24 cellular contexts compared by ENCODE assay signal in genomic region chr2:98522854-98523253, GRCh38.
"Had no signal": no experiment of that assay in that cellular context is flagged by ENCODE, and none has a peak within 500 bp of the region (broad histone marks: within the 10 kb centered on the region; RNA-seq: fewer than 3 reads in every experiment).

No MANE protein-coding gene starts in this region.

- H3K4me1 ChIP-seq: breast epithelium, colonic mucosa, pancreas, psoas muscle had no signal

- H3K27me3 Mint-ChIP-seq: activated naive CD4-positive, alpha-beta T cell treated with anti-CD3 and anti-CD28 coated beads, Interleukin-2, amount 50 U/mL, for 24 hours; central memory CD8-positive, alpha-beta T cell; T-cell had no signal

- H3K27me3 ChIP-seq: breast epithelium, colonic mucosa, pancreas, thyroid gland had no signal

- ATAC-seq: activated CD8-positive, alpha-beta T cell treated with anti-CD3 and anti-CD28 coated beads, Interleukin-2, amount 10 ng/mL, durations not matched to agents 7 days and 5 days; esophagus mucosa; left colon; lower lobe of right lung; psoas muscle; right cardiac atrium; stimulated activated naive CD8-positive, alpha-beta T cell treated with anti-CD3 and anti-CD28 coated beads, Interleukin-15, Interleukin-2, amounts not matched to agents 100 U/mL and 50 U/mL, for 24 hours; T-cell had no signal

- DNase-seq: activated CD4-positive, alpha-beta T cell treated with anti-CD3 and anti-CD28 coated beads, Interleukin-2, amount 50 U/mL, for 1 hour; activated CD4-positive, CD25-positive, alpha-beta regulatory T cell treated with anti-CD3 and anti-CD28 coated beads, Interleukin-2, amount 50 U/mL, for 72 hours; activated CD8-positive, alpha-beta T cell treated with anti-CD3 and anti-CD28 coated beads, Interleukin-2, amount 10 ng/mL, durations not matched to agents 7 days and 5 days; activated gamma-delta T cell treated with Interleukin-2 at 50 U/mL for 16 hours; activated T-cell treated with anti-CD3 and anti-CD28 coated beads, Interleukin-2, amount 50 U/mL, for 1 hour; colonic mucosa; left colon; lower lobe of right lung; midbrain; pancreas; psoas muscle; right cardiac atrium; stimulated activated CD4-positive, alpha-beta T cell treated with anti-CD3 and anti-CD28 coated beads, Interleukin-12 subunit alpha, Interleukin-12 subunit beta, amount 100 ng/mL, for 4 hours; stimulated activated CD4-positive, alpha-beta T cell treated with anti-CD3 and anti-CD28 coated beads, Interleukin-4, amount 100 ng/mL, for 4 hours; stimulated activated naive CD8-positive, alpha-beta T cell treated with anti-CD3 and anti-CD28 coated beads, Interleukin-15, Interleukin-2, amounts not matched to agents 100 U/mL and 50 U/mL, for 24 hours; T-cell; thyroid gland; WERI-Rb-1 had no signal

- H3K4me1 Mint-ChIP-seq: nephron had no signal

- H3K9me3 ChIP-seq: breast epithelium, colonic mucosa, lower lobe of right lung, pancreas, psoas muscle, thyroid gland had no signal

- H3K4me3 ChIP-seq: breast epithelium, colonic mucosa, lower lobe of right lung, pancreas, psoas muscle, thyroid gland had no signal

- H3K27ac ChIP-seq: breast epithelium, colonic mucosa, lower lobe of right lung, pancreas, psoas muscle, thyroid gland, WERI-Rb-1 had no signal

- H3K27ac Mint-ChIP-seq: activated CD8-positive, alpha-beta T cell treated with anti-CD3 and anti-CD28 coated beads, Interleukin-2, amount 10 ng/mL, durations not matched to agents 7 days and 5 days; nephron; T-cell; T-helper 2 cell treated with Interferon-gamma antibody and Interleukin-4, amounts not matched to agents 5 μg/mL and 100 μg/mL, for 36 hours had no signal

- H3K4me3 Mint-ChIP-seq: activated CD8-positive, alpha-beta T cell treated with anti-CD3 and anti-CD28 coated beads, Interleukin-2, amount 10 ng/mL, durations not matched to agents 7 days and 5 days; activated naive CD4-positive, alpha-beta T cell treated with anti-CD3 and anti-CD28 coated beads, Interleukin-2, amount 50 U/mL, for 24 hours; central memory CD8-positive, alpha-beta T cell; nephron; T-cell; T-helper 2 cell treated with Interferon-gamma antibody and Interleukin-4, amounts not matched to agents 5 μg/mL and 100 μg/mL, for 36 hours had no signal

- H3K9me3 Mint-ChIP-seq: activated naive CD4-positive, alpha-beta T cell treated with anti-CD3 and anti-CD28 coated beads, Interleukin-2, amount 50 U/mL, for 24 hours; central memory CD8-positive, alpha-beta T cell had no signal

- H3K36me3 ChIP-seq: breast epithelium, colonic mucosa, pancreas, thyroid gland had no signal
